Comparison of ENCODE assay signal across 5 cellular contexts in genomic region chr5:112201141-112201540, GRCh38.
"Had no signal": no experiment of that assay in that cellular context is flagged by ENCODE, and none has a peak within 500 bp of the region (broad histone marks: within the 10 kb centered on the region; RNA-seq: fewer than 3 reads in every experiment).

No MANE protein-coding gene starts in this region.

- H3K9me3 Mint-ChIP-seq: GM23338, H9 had no signal

- H3K4me3 Mint-ChIP-seq: GM23338, H9 had no signal

- H3K4me3 ChIP-seq: GM23338, K562 had no signal

- ATAC-seq: GM23338, K562 had no signal

- H3K4me2 ChIP-seq: GM23338 had no signal

- DNase-seq: H9, HCEC 1CT, IMR-90 had no signal

- H2AFZ ChIP-seq: GM23338 had no signal
